8 cellular contexts compared by ENCODE assay signal in the genomic region with DNA sequence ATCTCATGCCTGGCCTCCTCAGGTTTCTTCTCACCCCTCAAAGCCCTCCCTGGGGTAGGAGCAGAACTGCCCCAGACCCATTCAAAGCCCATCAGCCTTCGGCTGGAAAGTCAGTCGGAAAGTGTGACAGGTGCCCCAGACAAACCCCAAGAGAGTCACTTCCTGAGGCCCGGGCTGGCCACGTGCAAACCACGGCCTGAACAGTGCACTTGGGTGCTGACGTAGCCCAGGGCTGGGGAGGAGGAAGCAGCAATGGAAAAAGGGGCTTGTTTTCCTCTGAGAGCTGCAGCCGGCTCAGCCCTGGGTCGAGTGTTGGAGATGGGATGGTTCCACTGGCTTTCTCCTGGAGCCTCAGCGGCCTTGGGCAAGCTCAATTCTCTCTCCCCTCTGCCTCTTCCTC. TPM values are rescaled to one million over a fixed set of nuclear protein-coding genes. Genes with fewer than 3 reads are reported as not detected.
DNase-seq lines count a peak whose midpoint lies in the region; ATAC-seq and TF ChIP-seq lines count a peak whose summit lies in the region.

No MANE protein-coding gene starts in this region.

- CTCF ChIA-PET in mammary epithelial cell (lab: Charles Lee; ENCODE audit: low non-redundant PET) = no interaction called here

- peak; percentile 38 for ATAC-seq in GM19463 (IDR thresholded peaks at IDR 0.05; ENCODE audit: unreplicated experiment)

- no peaks in the 10 kb centered on the region for H3K27me3 ChIP-seq in mammary epithelial cell (ENCODE audit: insufficient read depth, low read length)
- no peaks in the 10 kb centered on the region for H3K27me3 ChIP-seq in MG63

- WGBS in mammary epithelial cell (ENCODE audit: low coverage, missing lambda C conversion rate) = 85% methylated on average over 7 of the region's 9 CpGs

- no peaks in the 10 kb centered on the region for H4K20me1 ChIP-seq in mammary epithelial cell (ENCODE audit: insufficient read depth, low read length)

- peak overlapping the region; percentile 86 for H3K27ac Mint-ChIP-seq in dendritic cell treated with granulocyte-macrophage colony-stimulating factor and Interleukin-4, amounts not matched to agents 40 ng/mL and 50 ng/mL, for 4 days

- H3K4me1 Mint-ChIP-seq in dendritic cell treated with granulocyte-macrophage colony-stimulating factor and Interleukin-4, amounts not matched to agents 40 ng/mL and 50 ng/mL, for 4 days (ENCODE audit: low read depth) = peaks cover 43% of the 10 kb centered on the region

- no peaks in the 10 kb centered on the region for H3K9me3 Mint-ChIP-seq in dendritic cell treated with granulocyte-macrophage colony-stimulating factor and Interleukin-4, amounts not matched to agents 40 ng/mL and 50 ng/mL, for 4 days

- TF ChIP-seq CTCF in mammary epithelial cell (conservative IDR thresholded peaks at IDR 0.05 in 1 of 2, IDR thresholded peaks at IDR 0.05 in 1 of 2; ENCODE audit: extremely low read depth in 1 of 2, insufficient read depth in 1 of 2, low read depth in 1 of 2, low read length in 2 of 2) = no peak

- H3K4me3 ChIP-seq in mammary epithelial cell (replicated peaks in 1 of 3; ENCODE audit: insufficient read depth in 1 of 3, low read depth in 2 of 3, low read length in 3 of 3) (no peak overlapping the region), MG63 (no peak overlapping the region)

- no peak overlapping the region for H3K9ac ChIP-seq in mammary epithelial cell (ENCODE audit: insufficient read depth, low read length)

- no peak overlapping the region for H2AFZ ChIP-seq in mammary epithelial cell (ENCODE audit: low read depth, low read length)

- H3K4me1 ChIP-seq in mammary epithelial cell (ENCODE audit: insufficient read depth, low read length) = peaks cover 22% of the 10 kb centered on the region

- H3K79me2 ChIP-seq in mammary epithelial cell (ENCODE audit: insufficient read depth, low read length) = no peaks in the 10 kb centered on the region

- H3K36me3 ChIP-seq in mammary epithelial cell (ENCODE audit: insufficient read depth, low read length) (no peaks in the 10 kb centered on the region), MG63 (no peaks in the 10 kb centered on the region)

- peaks cover 12% of the 10 kb centered on the region for H3K27me3 Mint-ChIP-seq in dendritic cell treated with granulocyte-macrophage colony-stimulating factor and Interleukin-4, amounts not matched to agents 40 ng/mL and 50 ng/mL, for 4 days

- H3K9me3 ChIP-seq in mammary epithelial cell (replicated peaks; ENCODE audit: insufficient read depth, low read length) (no peaks in the 10 kb centered on the region), MG63 (no peaks in the 10 kb centered on the region)

- dilution Hi-C loops in mammary epithelial cell (cut with HindIII; ENCODE audit: low sequenced_read_pairs) = loop anchor here (5.0 kb wide), 1 partner anchor 38 kb away; no protein-coding TSS in a partner anchor

- DNase-seq in activated CD4-positive, alpha-beta T cell treated with anti-CD3 and anti-CD28 coated beads for 24 hours (ENCODE audit: low read depth in 2 of 2) = peak; percentile 63 to 81
- DNase-seq in stimulated activated CD8-positive, alpha-beta memory T cell treated with anti-CD3 and anti-CD28 coated beads, Interleukin-12 subunit alpha, Interleukin-12 subunit beta, amount 100 ng/mL, for 4 hours (ENCODE audit: low read depth) = peak; percentile 82
- DNase-seq in HPDE6-E6E7 (ENCODE audit: extremely low spot score) = no peak
- DNase-seq in mammary epithelial cell = no peak
- DNase-seq in MG63 = no peak
- no peak for DNase-seq in NCI-H1048 (lab: John Stamatoyannopoulos, UW)

- H3K4me2 ChIP-seq in mammary epithelial cell (ENCODE audit: insufficient read depth, low read depth, low read length) = no peak overlapping the region

- intact Hi-C loops in dendritic cell treated with granulocyte-macrophage colony-stimulating factor and Interleukin-4, amounts not matched to agents 40 ng/mL and 50 ng/mL, for 4 days (cut with micrococcal nuclease) = no loop called here
- intact Hi-C loops in mammary epithelial cell (cut with micrococcal nuclease) = no loop called here

- no TSS peak for BruUV-seq in mammary epithelial cell (replicated peaks; lab: Mats Ljungman, UMichigan)

- no peak overlapping the region for H3K4me3 Mint-ChIP-seq in dendritic cell treated with granulocyte-macrophage colony-stimulating factor and Interleukin-4, amounts not matched to agents 40 ng/mL and 50 ng/mL, for 4 days

- no peaks in the 10 kb centered on the region for H3K36me3 Mint-ChIP-seq in dendritic cell treated with granulocyte-macrophage colony-stimulating factor and Interleukin-4, amounts not matched to agents 40 ng/mL and 50 ng/mL, for 4 days (ENCODE audit: low read depth)

- H3K27ac ChIP-seq in mammary epithelial cell (ENCODE audit: insufficient read depth, low read depth, low read length) = no peak overlapping the region

- in situ Hi-C loops in mammary epithelial cell (cut with MboI; ENCODE audit: low sequenced_read_pairs in 2 of 2) = no loop called here

RNA-seq across cellular contexts. Expression of gene EGR1, which starts 6.0 kb away (rescaled TPM):
- total RNA-seq in mammary epithelial cell = 100 to 1,000 TPM in 1 of 2 donors, 10 to 100 TPM in 1; 12.7 to 159 TPM
- polyA plus RNA-seq in mammary epithelial cell = 10.6 TPM
- polyA minus RNA-seq in mammary epithelial cell = 63.3 TPM
- total RNA-seq in MG63 (2014; rRNA removed; shearing (Covaris generic); ENCODE audit: low replicate concordance) = 1.2 TPM in 1 of 2 replicates, not detected in the other

RNA-seq across cellular contexts. Expression of gene REEP2, which starts 20.5 kb away (rescaled TPM):
- 10 to 100 TPM; 14.5 to 26.5 TPM for total RNA-seq in mammary epithelial cell
- 3.6 TPM for polyA plus RNA-seq in mammary epithelial cell
- 70.6 TPM for polyA minus RNA-seq in mammary epithelial cell
- total RNA-seq in MG63 (2014; rRNA removed; shearing (Covaris generic); ENCODE audit: low replicate concordance) = 1.4 and 1.8 TPM in 2 replicates

Comparison
In these comparisons a context has a peak if more than half of its experiments do, and no peak if none do; other contexts are left out.
1. DNase-seq: peak in activated CD4-positive, alpha-beta T cell treated with anti-CD3 and anti-CD28 coated beads for 24 hours (2 of 2) and stimulated activated CD8-positive, alpha-beta memory T cell treated with anti-CD3 and anti-CD28 coated beads, Interleukin-12 subunit alpha, Interleukin-12 subunit beta, amount 100 ng/mL, for 4 hours (single experiment); none in HPDE6-E6E7 (single experiment), mammary epithelial cell (single experiment), MG63 (single experiment) and NCI-H1048 (single experiment).